Comparison of ENCODE assay signal across 1 cellular context in the genomic region with DNA sequence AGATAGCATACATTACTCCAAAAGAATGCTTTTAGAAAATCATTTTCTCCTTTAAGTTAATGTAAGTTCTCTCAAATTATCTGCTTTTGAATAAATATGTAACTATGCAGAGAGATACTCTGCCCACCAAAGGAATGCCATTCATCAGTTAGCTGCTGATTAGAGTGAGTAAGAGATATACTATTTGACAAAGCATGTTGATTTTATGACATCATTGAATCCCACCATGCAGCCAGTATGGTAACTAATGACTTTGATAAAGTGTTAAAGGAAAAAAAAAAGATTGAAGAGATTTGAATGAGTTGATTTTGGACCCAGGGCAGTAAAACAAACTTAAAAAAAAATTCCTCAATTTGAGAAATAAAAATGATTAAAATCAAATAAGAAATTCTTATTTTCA.
TF ChIP-seq lines count a peak whose summit lies in the region.

No MANE protein-coding gene starts in this region.

TF ChIP-seq in IMR-90, 13 proteins besides CTCF, POLR2A, EP300 and RAD21 (continued from another document):
- TF ChIP-seq CEBPB (IDR thresholded peaks at IDR 0.05; ENCODE audit: low read depth, low read length) (no peak), BHLHE40 (IDR thresholded peaks at IDR 0.05; ENCODE audit: low read depth, low read length) (no peak), NFE2L2 (IDR thresholded peaks at IDR 0.05; ENCODE audit: low read depth, low read length) (no peak), CHD1 (IDR thresholded peaks at IDR 0.05; ENCODE audit: low read depth, low read length) (no peak), RCOR1 (IDR thresholded peaks at IDR 0.05; ENCODE audit: insufficient replicate concordance, low read length) (no peak), FOS (IDR thresholded peaks at IDR 0.05; ENCODE audit: low read depth, low read length) (no peak), MAZ (IDR thresholded peaks at IDR 0.05; ENCODE audit: borderline replicate concordance, low read depth, low read length) (no peak), SMC3 (IDR thresholded peaks at IDR 0.05; ENCODE audit: low read depth, low read length) (no peak)
- TF ChIP-seq, protein P1, sequence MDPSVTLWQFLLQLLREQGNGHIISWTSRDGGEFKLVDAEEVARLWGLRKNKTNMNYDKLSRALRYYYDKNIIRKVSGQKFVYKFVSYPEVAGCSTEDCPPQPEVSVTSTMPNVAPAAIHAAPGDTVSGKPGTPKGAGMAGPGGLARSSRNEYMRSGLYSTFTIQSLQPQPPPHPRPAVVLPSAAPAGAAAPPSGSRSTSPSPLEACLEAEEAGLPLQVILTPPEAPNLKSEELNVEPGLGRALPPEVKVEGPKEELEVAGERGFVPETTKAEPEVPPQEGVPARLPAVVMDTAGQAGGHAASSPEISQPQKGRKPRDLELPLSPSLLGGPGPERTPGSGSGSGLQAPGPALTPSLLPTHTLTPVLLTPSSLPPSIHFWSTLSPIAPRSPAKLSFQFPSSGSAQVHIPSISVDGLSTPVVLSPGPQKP (IDR thresholded peaks at IDR 0.05; ENCODE audit: borderline replicate concordance, low read depth, low read length): no peak
